ENCODE assay signal across 1 cellular context in the genomic region with DNA sequence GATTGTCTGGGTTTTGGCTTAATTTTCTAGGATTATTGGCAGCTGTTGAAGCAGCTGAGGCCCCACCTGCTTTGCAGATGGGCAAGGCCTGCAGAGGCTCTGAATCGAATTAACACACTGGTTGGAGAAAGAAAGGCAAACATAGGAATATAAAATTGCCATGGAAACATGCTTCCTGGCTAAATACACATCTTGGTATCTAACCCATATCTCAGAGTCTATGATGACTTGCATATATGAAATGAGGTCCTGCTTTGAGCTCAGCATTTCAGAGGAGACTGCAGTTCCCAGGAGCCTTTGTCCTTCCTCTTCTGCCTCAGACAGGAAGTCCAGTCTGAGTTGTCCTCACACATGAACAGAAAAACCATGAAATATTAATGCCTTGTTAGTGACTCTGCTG.
A peak's percentile ranks its signal among the peaks of the same experiment; 100 is the strongest.
TF ChIP-seq lines count a peak whose summit lies in the region.

No MANE protein-coding gene starts in this region.

TF ChIP-seq in A549, 52 proteins besides CTCF, POLR2A, EP300 and RAD21:
- TF ChIP-seq NFE2L2 (conservative IDR thresholded peaks at IDR 0.05; ENCODE audit: low read length) = peak; percentile 57; the same call in 1 of the 2 replicates
- TF ChIP-seq CEBPB (IDR thresholded peaks at IDR 0.05) = no peak
